ENCODE assay signal across 1 cellular context in the genomic region with DNA sequence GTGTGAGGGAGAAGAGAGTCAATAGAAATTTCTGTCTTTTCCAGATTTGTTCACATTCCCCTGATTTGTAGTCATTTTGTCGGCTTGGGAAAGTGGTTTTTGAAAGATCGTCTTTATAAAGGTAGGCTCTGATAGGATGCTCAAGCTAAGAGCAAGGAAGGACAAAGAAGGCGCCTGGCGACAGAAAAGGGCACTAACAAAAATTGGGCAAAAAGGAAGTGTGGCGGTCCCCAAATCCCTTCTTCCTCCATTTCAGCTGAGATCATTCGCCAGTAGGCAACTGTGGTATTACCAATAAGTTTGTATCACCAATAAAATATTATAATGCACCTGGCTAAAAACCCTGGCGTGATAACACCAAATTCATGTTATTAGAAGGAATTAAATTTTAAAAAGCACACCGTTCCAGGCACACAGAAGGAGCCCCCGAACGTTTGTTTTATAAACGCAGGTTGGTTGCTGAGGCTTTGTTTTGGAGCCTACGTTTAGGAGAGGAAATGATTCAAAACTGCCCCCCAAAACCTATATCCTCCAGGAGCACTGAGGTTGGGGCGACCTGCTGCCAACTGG.
TF ChIP-seq lines count a peak whose summit lies in the region.

No MANE protein-coding gene starts in this region.

TF ChIP-seq in GM23338, 12 proteins besides CTCF, POLR2A, EP300 and RAD21 (continued from another document):
- TF ChIP-seq JUNB (IDR thresholded peaks at IDR 0.05; ENCODE audit: unreplicated experiment) = no peak
- no peak for TF ChIP-seq NANOG (IDR thresholded peaks at IDR 0.05; ENCODE audit: borderline replicate concordance)
- TF ChIP-seq CREB1 (CRISPR knock-in tag; IDR thresholded peaks at IDR 0.05; ENCODE audit: low read depth) = no peak
- no peak for TF ChIP-seq ZNF331 (CRISPR knock-in tag; IDR thresholded peaks at IDR 0.05; ENCODE audit: low read depth)
- TF ChIP-seq STAT1 (IDR thresholded peaks at IDR 0.05; ENCODE audit: unreplicated experiment) = no peak
- no peak for TF ChIP-seq ZNF114 (CRISPR knock-in tag; IDR thresholded peaks at IDR 0.05)
- TF ChIP-seq, protein P1, sequence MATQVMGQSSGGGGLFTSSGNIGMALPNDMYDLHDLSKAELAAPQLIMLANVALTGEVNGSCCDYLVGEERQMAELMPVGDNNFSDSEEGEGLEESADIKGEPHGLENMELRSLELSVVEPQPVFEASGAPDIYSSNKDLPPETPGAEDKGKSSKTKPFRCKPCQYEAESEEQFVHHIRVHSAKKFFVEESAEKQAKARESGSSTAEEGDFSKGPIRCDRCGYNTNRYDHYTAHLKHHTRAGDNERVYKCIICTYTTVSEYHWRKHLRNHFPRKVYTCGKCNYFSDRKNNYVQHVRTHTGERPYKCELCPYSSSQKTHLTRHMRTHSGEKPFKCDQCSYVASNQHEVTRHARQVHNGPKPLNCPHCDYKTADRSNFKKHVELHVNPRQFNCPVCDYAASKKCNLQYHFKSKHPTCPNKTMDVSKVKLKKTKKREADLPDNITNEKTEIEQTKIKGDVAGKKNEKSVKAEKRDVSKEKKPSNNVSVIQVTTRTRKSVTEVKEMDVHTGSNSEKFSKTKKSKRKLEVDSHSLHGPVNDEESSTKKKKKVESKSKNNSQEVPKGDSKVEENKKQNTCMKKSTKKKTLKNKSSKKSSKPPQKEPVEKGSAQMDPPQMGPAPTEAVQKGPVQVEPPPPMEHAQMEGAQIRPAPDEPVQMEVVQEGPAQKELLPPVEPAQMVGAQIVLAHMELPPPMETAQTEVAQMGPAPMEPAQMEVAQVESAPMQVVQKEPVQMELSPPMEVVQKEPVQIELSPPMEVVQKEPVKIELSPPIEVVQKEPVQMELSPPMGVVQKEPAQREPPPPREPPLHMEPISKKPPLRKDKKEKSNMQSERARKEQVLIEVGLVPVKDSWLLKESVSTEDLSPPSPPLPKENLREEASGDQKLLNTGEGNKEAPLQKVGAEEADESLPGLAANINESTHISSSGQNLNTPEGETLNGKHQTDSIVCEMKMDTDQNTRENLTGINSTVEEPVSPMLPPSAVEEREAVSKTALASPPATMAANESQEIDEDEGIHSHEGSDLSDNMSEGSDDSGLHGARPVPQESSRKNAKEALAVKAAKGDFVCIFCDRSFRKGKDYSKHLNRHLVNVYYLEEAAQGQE (IDR thresholded peaks at IDR 0.05; ENCODE audit: unreplicated experiment) = no peak
